ENCODE assay signal across 24 cellular contexts in genomic region chr3:188524057-188524456, GRCh38.
"Had no signal": no experiment of that assay in that cellular context is flagged by ENCODE, and none has a peak within 500 bp of the region (broad histone marks: within the 10 kb centered on the region; RNA-seq: fewer than 3 reads in every experiment).

No MANE protein-coding gene starts in this region.

- H3K27ac ChIP-seq: heart right ventricle, left lung, lower lobe of right lung, neutrophil, pancreas, prostate gland, spleen, upper lobe of left lung, vagina had no signal

- DNase-seq: activated B cell treated with CpG ODN at 0.5 μM for 24 hours; activated CD4-positive, alpha-beta T cell treated with anti-CD3 and anti-CD28 coated beads, Interleukin-2, amount 50 U/mL, for 1 hour; activated CD8-positive, alpha-beta memory T cell treated with anti-CD3 and anti-CD28 coated beads, Interleukin-2, amount 10 ng/mL, durations not matched to agents 7 days and 5 days; activated CD8-positive, alpha-beta T cell treated with anti-CD3 and anti-CD28 coated beads, Interleukin-2, amount 10 ng/mL, durations not matched to agents 7 days and 5 days; activated naive CD4-positive, alpha-beta T cell; activated T-cell treated with anti-CD3 and anti-CD28 coated beads, Interleukin-2, amount 50 U/mL, for 72 hours; aorta; central memory CD4-positive, alpha-beta T cell; endodermal cell; esophagus squamous epithelium; foreskin melanocyte; heart right ventricle; left lung; lower lobe of right lung; mesendoderm; spleen; stimulated activated CD4-positive, alpha-beta T cell treated with anti-CD3 and anti-CD28 coated beads, Interleukin-2, amount 100 ng/mL, for 48 hours; stimulated activated naive CD8-positive, alpha-beta T cell treated with anti-CD3 and anti-CD28 coated beads, Interleukin-15, Interleukin-2, amounts not matched to agents 100 U/mL and 50 U/mL, for 24 hours; T-cell; upper lobe of left lung had no signal

- H3K9me3 ChIP-seq: esophagus squamous epithelium, heart right ventricle, left lung, lower lobe of right lung, neutrophil, pancreas, prostate gland, spleen, upper lobe of left lung, vagina had no signal

- H3K27me3 ChIP-seq: esophagus squamous epithelium, heart right ventricle, left lung, neutrophil, pancreas, spleen, upper lobe of left lung, vagina had no signal

- H3K36me3 ChIP-seq: lower lobe of right lung, neutrophil, pancreas, prostate gland, vagina had no signal

- H3K4me3 ChIP-seq: esophagus squamous epithelium, heart right ventricle, left lung, lower lobe of right lung, pancreas, prostate gland, spleen, upper lobe of left lung, vagina had no signal
